Comparison of ENCODE assay signal across 1 cellular context in the genomic region with DNA sequence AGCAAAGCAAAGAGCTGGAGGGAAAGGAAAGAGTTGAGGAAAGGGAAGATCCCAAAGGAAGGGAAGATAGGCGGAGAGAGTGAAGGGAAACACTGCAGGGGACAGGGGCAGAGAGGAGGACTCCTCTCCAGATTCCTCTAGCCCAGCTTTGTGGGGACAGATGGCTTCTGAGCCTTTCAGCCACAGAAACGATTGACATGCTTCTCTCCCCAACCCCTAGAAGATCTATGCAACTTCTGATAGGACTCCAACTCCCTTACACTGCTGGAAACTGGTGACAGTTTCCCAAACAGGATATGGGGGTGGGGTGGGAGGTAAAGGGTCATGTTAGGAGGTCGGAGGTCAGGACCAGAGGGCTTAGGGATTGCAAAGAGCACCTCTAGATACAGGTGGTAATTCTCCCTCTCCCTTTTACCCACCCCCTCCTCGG.
TF ChIP-seq lines count a peak whose summit lies in the region.

No MANE protein-coding gene starts in this region.

TF ChIP-seq in GM12878, 131 proteins besides CTCF, POLR2A, EP300 and RAD21:
- TF ChIP-seq SREBF2 (IDR thresholded peaks at IDR 0.05; ENCODE audit: low read length) (no peak), ASH2L (IDR thresholded peaks at IDR 0.05; ENCODE audit: borderline replicate concordance, low read depth) (no peak), NR2C1 (IDR thresholded peaks at IDR 0.05) (peak; percentile 86), NR2F1 (conservative IDR thresholded peaks at IDR 0.05) (peak; percentile 78), FOXK2 (IDR thresholded peaks at IDR 0.05) (no peak), MXI1 (IDR thresholded peaks at IDR 0.05; ENCODE audit: low read depth, low read length) (no peak; the same call in 1 of the 2 replicates), SPI1 (IDR thresholded peaks at IDR 0.05; ENCODE audit: borderline replicate concordance, insufficient read depth, low read depth, low read length) (no peak), RFX5 (IDR thresholded peaks at IDR 0.05; ENCODE audit: low read depth, low read length) (0 out of 2 replicates have a peak, but pooled peaks have one; percentile 70), BACH1 (IDR thresholded peaks at IDR 0.05; ENCODE audit: borderline replicate concordance) (no peak)
- TF ChIP-seq, protein P1, sequence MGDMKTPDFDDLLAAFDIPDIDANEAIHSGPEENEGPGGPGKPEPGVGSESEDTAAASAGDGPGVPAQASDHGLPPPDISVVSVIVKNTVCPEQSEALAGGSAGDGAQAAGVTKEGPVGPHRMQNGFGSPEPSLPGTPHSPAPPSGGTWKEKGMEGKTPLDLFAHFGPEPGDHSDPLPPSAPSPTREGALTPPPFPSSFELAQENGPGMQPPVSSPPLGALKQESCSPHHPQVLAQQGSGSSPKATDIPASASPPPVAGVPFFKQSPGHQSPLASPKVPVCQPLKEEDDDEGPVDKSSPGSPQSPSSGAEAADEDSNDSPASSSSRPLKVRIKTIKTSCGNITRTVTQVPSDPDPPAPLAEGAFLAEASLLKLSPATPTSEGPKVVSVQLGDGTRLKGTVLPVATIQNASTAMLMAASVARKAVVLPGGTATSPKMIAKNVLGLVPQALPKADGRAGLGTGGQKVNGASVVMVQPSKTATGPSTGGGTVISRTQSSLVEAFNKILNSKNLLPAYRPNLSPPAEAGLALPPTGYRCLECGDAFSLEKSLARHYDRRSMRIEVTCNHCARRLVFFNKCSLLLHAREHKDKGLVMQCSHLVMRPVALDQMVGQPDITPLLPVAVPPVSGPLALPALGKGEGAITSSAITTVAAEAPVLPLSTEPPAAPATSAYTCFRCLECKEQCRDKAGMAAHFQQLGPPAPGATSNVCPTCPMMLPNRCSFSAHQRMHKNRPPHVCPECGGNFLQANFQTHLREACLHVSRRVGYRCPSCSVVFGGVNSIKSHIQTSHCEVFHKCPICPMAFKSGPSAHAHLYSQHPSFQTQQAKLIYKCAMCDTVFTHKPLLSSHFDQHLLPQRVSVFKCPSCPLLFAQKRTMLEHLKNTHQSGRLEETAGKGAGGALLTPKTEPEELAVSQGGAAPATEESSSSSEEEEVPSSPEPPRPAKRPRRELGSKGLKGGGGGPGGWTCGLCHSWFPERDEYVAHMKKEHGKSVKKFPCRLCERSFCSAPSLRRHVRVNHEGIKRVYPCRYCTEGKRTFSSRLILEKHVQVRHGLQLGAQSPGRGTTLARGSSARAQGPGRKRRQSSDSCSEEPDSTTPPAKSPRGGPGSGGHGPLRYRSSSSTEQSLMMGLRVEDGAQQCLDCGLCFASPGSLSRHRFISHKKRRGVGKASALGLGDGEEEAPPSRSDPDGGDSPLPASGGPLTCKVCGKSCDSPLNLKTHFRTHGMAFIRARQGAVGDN (IDR thresholded peaks at IDR 0.05), result 0 out of 2 replicates have a peak, but pooled peaks have one; percentile 30
- TF ChIP-seq, protein P2, sequence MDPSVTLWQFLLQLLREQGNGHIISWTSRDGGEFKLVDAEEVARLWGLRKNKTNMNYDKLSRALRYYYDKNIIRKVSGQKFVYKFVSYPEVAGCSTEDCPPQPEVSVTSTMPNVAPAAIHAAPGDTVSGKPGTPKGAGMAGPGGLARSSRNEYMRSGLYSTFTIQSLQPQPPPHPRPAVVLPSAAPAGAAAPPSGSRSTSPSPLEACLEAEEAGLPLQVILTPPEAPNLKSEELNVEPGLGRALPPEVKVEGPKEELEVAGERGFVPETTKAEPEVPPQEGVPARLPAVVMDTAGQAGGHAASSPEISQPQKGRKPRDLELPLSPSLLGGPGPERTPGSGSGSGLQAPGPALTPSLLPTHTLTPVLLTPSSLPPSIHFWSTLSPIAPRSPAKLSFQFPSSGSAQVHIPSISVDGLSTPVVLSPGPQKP (IDR thresholded peaks at IDR 0.05; ENCODE audit: low read depth, low read length), result no peak
- TF ChIP-seq, protein P3, sequence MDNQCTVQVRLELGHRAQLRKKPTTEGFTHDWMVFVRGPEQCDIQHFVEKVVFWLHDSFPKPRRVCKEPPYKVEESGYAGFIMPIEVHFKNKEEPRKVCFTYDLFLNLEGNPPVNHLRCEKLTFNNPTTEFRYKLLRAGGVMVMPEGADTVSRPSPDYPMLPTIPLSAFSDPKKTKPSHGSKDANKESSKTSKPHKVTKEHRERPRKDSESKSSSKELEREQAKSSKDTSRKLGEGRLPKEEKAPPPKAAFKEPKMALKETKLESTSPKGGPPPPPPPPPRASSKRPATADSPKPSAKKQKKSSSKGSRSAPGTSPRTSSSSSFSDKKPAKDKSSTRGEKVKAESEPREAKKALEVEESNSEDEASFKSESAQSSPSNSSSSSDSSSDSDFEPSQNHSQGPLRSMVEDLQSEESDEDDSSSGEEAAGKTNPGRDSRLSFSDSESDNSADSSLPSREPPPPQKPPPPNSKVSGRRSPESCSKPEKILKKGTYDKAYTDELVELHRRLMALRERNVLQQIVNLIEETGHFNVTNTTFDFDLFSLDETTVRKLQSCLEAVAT (IDR thresholded peaks at IDR 0.05), result no peak
- TF ChIP-seq, protein P4, sequence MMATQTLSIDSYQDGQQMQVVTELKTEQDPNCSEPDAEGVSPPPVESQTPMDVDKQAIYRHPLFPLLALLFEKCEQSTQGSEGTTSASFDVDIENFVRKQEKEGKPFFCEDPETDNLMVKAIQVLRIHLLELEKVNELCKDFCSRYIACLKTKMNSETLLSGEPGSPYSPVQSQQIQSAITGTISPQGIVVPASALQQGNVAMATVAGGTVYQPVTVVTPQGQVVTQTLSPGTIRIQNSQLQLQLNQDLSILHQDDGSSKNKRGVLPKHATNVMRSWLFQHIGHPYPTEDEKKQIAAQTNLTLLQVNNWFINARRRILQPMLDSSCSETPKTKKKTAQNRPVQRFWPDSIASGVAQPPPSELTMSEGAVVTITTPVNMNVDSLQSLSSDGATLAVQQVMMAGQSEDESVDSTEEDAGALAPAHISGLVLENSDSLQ (IDR thresholded peaks at IDR 0.05), result peak; percentile 41; the same call in 1 of the 2 replicates
- TF ChIP-seq, protein P5, sequence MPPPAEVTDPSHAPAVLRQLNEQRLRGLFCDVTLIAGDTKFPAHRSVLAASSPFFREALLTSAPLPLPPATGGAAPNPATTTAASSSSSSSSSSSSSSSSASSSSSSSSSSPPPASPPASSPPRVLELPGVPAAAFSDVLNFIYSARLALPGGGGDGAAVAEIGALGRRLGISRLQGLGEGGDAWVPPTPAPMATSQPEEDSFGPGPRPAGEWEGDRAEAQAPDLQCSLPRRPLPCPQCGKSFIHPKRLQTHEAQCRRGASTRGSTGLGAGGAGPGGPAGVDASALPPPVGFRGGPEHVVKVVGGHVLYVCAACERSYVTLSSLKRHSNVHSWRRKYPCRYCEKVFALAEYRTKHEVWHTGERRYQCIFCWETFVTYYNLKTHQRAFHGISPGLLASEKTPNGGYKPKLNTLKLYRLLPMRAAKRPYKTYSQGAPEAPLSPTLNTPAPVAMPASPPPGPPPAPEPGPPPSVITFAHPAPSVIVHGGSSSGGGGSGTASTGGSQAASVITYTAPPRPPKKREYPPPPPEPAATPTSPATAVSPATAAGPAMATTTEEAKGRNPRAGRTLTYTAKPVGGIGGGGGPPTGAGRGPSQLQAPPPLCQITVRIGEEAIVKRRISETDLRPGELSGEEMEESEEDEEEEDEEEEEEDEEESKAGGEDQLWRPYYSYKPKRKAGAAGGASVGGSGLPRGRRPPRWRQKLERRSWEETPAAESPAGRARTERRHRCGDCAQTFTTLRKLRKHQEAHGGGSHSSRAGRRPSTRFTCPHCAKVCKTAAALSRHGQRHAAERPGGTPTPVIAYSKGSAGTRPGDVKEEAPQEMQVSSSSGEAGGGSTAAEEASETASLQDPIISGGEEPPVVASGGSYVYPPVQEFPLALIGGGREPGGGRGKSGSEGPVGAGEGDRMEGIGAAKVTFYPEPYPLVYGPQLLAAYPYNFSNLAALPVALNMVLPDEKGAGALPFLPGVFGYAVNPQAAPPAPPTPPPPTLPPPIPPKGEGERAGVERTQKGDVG (CRISPR knock-in tag; IDR thresholded peaks at IDR 0.05), result no peak
- TF ChIP-seq, protein P6, sequence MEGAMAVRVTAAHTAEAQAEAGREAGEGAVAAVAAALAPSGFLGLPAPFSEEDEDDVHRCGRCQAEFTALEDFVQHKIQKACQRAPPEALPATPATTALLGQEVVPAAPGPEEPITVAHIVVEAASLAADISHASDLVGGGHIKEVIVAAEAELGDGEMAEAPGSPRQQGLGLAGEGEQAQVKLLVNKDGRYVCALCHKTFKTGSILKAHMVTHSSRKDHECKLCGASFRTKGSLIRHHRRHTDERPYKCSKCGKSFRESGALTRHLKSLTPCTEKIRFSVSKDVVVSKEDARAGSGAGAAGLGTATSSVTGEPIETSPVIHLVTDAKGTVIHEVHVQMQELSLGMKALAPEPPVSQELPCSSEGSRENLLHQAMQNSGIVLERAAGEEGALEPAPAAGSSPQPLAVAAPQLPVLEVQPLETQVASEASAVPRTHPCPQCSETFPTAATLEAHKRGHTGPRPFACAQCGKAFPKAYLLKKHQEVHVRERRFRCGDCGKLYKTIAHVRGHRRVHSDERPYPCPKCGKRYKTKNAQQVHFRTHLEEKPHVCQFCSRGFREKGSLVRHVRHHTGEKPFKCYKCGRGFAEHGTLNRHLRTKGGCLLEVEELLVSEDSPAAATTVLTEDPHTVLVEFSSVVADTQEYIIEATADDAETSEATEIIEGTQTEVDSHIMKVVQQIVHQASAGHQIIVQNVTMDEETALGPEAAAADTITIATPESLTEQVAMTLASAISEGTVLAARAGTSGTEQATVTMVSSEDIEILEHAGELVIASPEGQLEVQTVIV (IDR thresholded peaks at IDR 0.05; ENCODE audit: borderline replicate concordance, partially characterized antibody), result no peak
- TF ChIP-seq, protein P7, sequence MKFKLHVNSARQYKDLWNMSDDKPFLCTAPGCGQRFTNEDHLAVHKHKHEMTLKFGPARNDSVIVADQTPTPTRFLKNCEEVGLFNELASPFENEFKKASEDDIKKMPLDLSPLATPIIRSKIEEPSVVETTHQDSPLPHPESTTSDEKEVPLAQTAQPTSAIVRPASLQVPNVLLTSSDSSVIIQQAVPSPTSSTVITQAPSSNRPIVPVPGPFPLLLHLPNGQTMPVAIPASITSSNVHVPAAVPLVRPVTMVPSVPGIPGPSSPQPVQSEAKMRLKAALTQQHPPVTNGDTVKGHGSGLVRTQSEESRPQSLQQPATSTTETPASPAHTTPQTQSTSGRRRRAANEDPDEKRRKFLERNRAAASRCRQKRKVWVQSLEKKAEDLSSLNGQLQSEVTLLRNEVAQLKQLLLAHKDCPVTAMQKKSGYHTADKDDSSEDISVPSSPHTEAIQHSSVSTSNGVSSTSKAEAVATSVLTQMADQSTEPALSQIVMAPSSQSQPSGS (IDR thresholded peaks at IDR 0.05; ENCODE audit: low read length), result no peak
